Comparison of ENCODE assay signal across 8 cellular contexts in genomic region chr9:95462419-95463121, GRCh38. TPM values are rescaled to one million over a fixed set of nuclear protein-coding genes. Genes with fewer than 3 reads are reported as not detected.
DNase-seq lines count a peak whose midpoint lies in the region; ATAC-seq lines count a peak whose summit lies in the region.

No MANE protein-coding gene starts in this region.

- DNase-seq in A172 (ENCODE audit: low spot score): peak; percentile 80
- peak; percentile 90 for DNase-seq in NCI-H82 (lab: John Stamatoyannopoulos, UW)
- DNase-seq in activated CD8-positive, alpha-beta memory T cell treated with anti-CD3 and anti-CD28 coated beads for 4 hours (ENCODE audit: low read depth in 2 of 2): peak; percentile 48 to 60
- peak; percentile 72 to 80 (median 74) for DNase-seq in effector memory CD8-positive, alpha-beta T cell
- DNase-seq in myocyte (ENCODE audit: low read depth): peak; percentile 97
- DNase-seq in stimulated activated CD8-positive, alpha-beta memory T cell treated with anti-CD3 and anti-CD28 coated beads, Interleukin-7, amount 100 ng/mL, for 48 hours (ENCODE audit: extremely low read depth in 1 of 2, low read depth in 1 of 2): peak; percentile 60 to 75

- H3K4me1 Mint-ChIP-seq in effector memory CD8-positive, alpha-beta T cell (ENCODE audit: low read depth in 2 of 2): peaks cover 23 to 45% of the 10 kb centered on the region in 2 donors

- peaks cover 56% of the 10 kb centered on the region for H3K36me3 Mint-ChIP-seq in effector memory CD8-positive, alpha-beta T cell (ENCODE audit: insufficient read depth)

- no peaks in the 10 kb centered on the region for H3K27me3 Mint-ChIP-seq in effector memory CD8-positive, alpha-beta T cell

- ATAC-seq in GM18873 (IDR thresholded peaks at IDR 0.05; ENCODE audit: low FRiP score, unreplicated experiment) (peak; percentile 85), HG03135 (IDR thresholded peaks at IDR 0.05; ENCODE audit: unreplicated experiment) (peak; percentile 88)
- ATAC-seq in effector memory CD8-positive, alpha-beta T cell (replicated peaks): peak; percentile 98

- H3K4me3 Mint-ChIP-seq in effector memory CD8-positive, alpha-beta T cell: peak overlapping the region; percentile 75 to 78

- no peaks in the 10 kb centered on the region for H3K9me3 Mint-ChIP-seq in effector memory CD8-positive, alpha-beta T cell

- peak overlapping the region; percentile 36 to 82 for H3K27ac Mint-ChIP-seq in effector memory CD8-positive, alpha-beta T cell

RNA-seq across cellular contexts. Expression of gene PTCH1, which starts 54.2 kb away (rescaled TPM):
- total RNA-seq in A172 (2014; rRNA removed; shearing (Covaris generic)): 5.2 and 36.7 TPM in 2 replicates
- total RNA-seq in myocyte: 1.7 and 3.9 TPM in 2 replicates
- 1.8 TPM for polyA plus RNA-seq in myocyte (2012)

Comparison
In these comparisons a context has a peak if more than half of its experiments do, and no peak if none do; other contexts are left out.
1. Peak in every context shown above with its lines: DNase-seq and ATAC-seq.